ENCODE assay signal across 19 cellular contexts in the genomic region with DNA sequence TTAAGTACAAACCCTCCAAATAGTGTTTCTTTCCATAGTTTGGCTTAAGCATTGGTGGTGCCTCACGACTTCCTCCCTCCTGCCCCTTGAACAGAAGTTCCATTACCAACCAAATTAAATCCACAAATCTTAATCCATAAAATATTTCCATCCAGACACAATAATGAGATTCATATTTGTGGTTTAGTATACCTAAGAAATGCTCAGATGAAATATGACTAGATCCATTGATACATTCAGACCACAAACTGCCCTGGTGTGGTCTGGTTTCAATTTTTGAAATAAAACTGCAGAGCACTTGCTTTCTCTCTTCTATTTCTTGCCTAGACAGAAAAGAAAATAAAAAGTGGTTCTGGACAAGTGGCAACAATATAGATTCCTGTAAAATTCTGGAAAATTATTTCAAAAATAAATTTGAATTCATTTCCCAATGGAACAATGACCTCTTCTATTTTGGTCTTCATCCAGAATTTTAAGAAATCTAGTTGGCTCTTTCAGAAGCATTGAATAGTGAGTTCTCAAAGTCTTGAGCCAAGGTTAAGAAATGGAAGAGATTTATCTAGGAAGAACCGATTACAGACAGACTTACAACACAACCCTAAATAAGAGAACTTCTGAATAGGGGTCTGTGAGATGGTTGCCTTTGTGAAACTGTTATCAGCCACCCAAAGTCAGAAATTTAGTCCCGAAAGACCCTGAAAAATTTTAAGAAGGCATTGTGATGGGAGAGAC. TPM values are rescaled to one million over a fixed set of nuclear protein-coding genes. Genes with fewer than 3 reads are reported as not detected.
"Had no signal": no experiment of that assay in that cellular context is flagged by ENCODE, and none has a peak within 500 bp of the region (broad histone marks: within the 10 kb centered on the region; RNA-seq: fewer than 3 reads in every experiment).

No MANE protein-coding gene starts in this region.

- H3K4me3 Mint-ChIP-seq: activated CD4-positive, alpha-beta memory T cell treated with anti-CD3 and anti-CD28 coated beads for 36 hours; activated CD4-positive, alpha-beta T cell treated with anti-CD3 and anti-CD28 coated beads for 36 hours; activated CD8-positive, alpha-beta memory T cell treated with anti-CD3 and anti-CD28 coated beads, Interleukin-2, amount 10 ng/mL, durations not matched to agents 7 days and 5 days; activated naive CD8-positive, alpha-beta T cell treated with anti-CD3 and anti-CD28 coated beads, Interleukin-2, amount 10 ng/mL, durations not matched to agents 7 days and 5 days; activated T-helper 17 cell treated with anti-CD3 and anti-CD28 coated beads, Interleukin-2, amount 50 U/mL, for 72 hours; immature natural killer cell; nephron; stimulated activated naive CD8-positive, alpha-beta T cell treated with anti-CD3 and anti-CD28 coated beads, Interleukin-15, Interleukin-2, amounts not matched to agents 100 ng/mL and 50 ng/mL, for 24 hours; WTC11 had no signal

- H3K27ac ChIP-seq: upper lobe of right lung had no signal

- H3K27me3 ChIP-seq: upper lobe of right lung had no signal

- DNase-seq: activated CD4-positive, alpha-beta memory T cell treated with anti-CD3 and anti-CD28 coated beads for 36 hours; activated CD4-positive, alpha-beta T cell treated with anti-CD3 and anti-CD28 coated beads for 36 hours; activated CD8-positive, alpha-beta memory T cell treated with anti-CD3 and anti-CD28 coated beads, Interleukin-2, amount 10 ng/mL, durations not matched to agents 7 days and 5 days; activated naive CD4-positive, alpha-beta T cell; activated naive CD8-positive, alpha-beta T cell treated with anti-CD3 and anti-CD28 coated beads, Interleukin-2, amount 10 ng/mL, durations not matched to agents 7 days and 5 days; anterior cingulate cortex; cortex of kidney; effector CD4-positive, alpha-beta T cell; immature natural killer cell; kidney glomerular epithelial cell; left ventricle myocardium superior; posterior cingulate gyrus; retina; stimulated activated CD4-positive, alpha-beta T cell treated with anti-CD3 and anti-CD28 coated beads, Interleukin-2, amount 100 ng/mL, for 48 hours; upper lobe of right lung had no signal

- H3K4me1 ChIP-seq: upper lobe of right lung had no signal

- H3K4me3 ChIP-seq: upper lobe of right lung had no signal

- ATAC-seq: activated CD4-positive, alpha-beta T cell treated with anti-CD3 and anti-CD28 coated beads for 36 hours; activated CD8-positive, alpha-beta memory T cell treated with anti-CD3 and anti-CD28 coated beads, Interleukin-2, amount 10 ng/mL, durations not matched to agents 7 days and 5 days; activated T-helper 17 cell treated with anti-CD3 and anti-CD28 coated beads, Interleukin-2, amount 50 U/mL, for 72 hours; left ventricle myocardium superior; upper lobe of right lung; WTC11 had no signal

- H3K36me3 ChIP-seq: upper lobe of right lung had no signal

- H3K9me3 ChIP-seq: upper lobe of right lung had no signal

- H3K9me3 Mint-ChIP-seq: activated CD4-positive, alpha-beta memory T cell treated with anti-CD3 and anti-CD28 coated beads for 36 hours; activated naive CD8-positive, alpha-beta T cell treated with anti-CD3 and anti-CD28 coated beads, Interleukin-2, amount 10 ng/mL, durations not matched to agents 7 days and 5 days; activated T-helper 17 cell treated with anti-CD3 and anti-CD28 coated beads, Interleukin-2, amount 50 U/mL, for 72 hours; nephron; stimulated activated naive CD8-positive, alpha-beta T cell treated with anti-CD3 and anti-CD28 coated beads, Interleukin-15, Interleukin-2, amounts not matched to agents 100 ng/mL and 50 ng/mL, for 24 hours had no signal

- H3K36me3 Mint-ChIP-seq: activated CD4-positive, alpha-beta memory T cell treated with anti-CD3 and anti-CD28 coated beads for 36 hours; activated CD8-positive, alpha-beta memory T cell treated with anti-CD3 and anti-CD28 coated beads, Interleukin-2, amount 10 ng/mL, durations not matched to agents 7 days and 5 days; activated naive CD8-positive, alpha-beta T cell treated with anti-CD3 and anti-CD28 coated beads, Interleukin-2, amount 10 ng/mL, durations not matched to agents 7 days and 5 days; immature natural killer cell; WTC11 had no signal

- H3K4me1 Mint-ChIP-seq: activated T-helper 17 cell treated with anti-CD3 and anti-CD28 coated beads, Interleukin-2, amount 50 U/mL, for 72 hours; immature natural killer cell had no signal

- H3K27ac Mint-ChIP-seq: activated CD4-positive, alpha-beta memory T cell treated with anti-CD3 and anti-CD28 coated beads for 36 hours; activated CD4-positive, alpha-beta T cell treated with anti-CD3 and anti-CD28 coated beads for 36 hours; activated CD8-positive, alpha-beta memory T cell treated with anti-CD3 and anti-CD28 coated beads, Interleukin-2, amount 10 ng/mL, durations not matched to agents 7 days and 5 days; activated naive CD8-positive, alpha-beta T cell treated with anti-CD3 and anti-CD28 coated beads, Interleukin-2, amount 10 ng/mL, durations not matched to agents 7 days and 5 days; activated T-helper 17 cell treated with anti-CD3 and anti-CD28 coated beads, Interleukin-2, amount 50 U/mL, for 72 hours; immature natural killer cell; nephron; stimulated activated naive CD8-positive, alpha-beta T cell treated with anti-CD3 and anti-CD28 coated beads, Interleukin-15, Interleukin-2, amounts not matched to agents 100 ng/mL and 50 ng/mL, for 24 hours; WTC11 had no signal

RNA-seq across cellular contexts. Expression of gene TNC, which starts 14.0 kb away (rescaled TPM):
- total RNA-seq: activated T-helper 17 cell treated with anti-CD3 and anti-CD28 coated beads, Interleukin-2, amount 50 U/mL, for 72 hours had no signal
- polyA plus RNA-seq: immature natural killer cell had no signal
